9 cellular contexts compared by ENCODE assay signal in genomic region chr15:90266061-90266431, GRCh38. TPM values are rescaled to one million over a fixed set of nuclear protein-coding genes. Genes with fewer than 3 reads are reported as not detected.
DNase-seq lines count a peak whose midpoint lies in the region; ATAC-seq and TF ChIP-seq lines count a peak whose summit lies in the region.
"Had no signal": no experiment of that assay in that cellular context is flagged by ENCODE, and none has a peak within 500 bp of the region (broad histone marks: within the 10 kb centered on the region; RNA-seq: fewer than 3 reads in every experiment).

No MANE protein-coding gene starts in this region.

- no peak overlapping the region for H4K91ac ChIP-seq in mesenchymal stem cell (ENCODE audit: low read length)

- peaks cover 53% of the 10 kb centered on the region for H3K4me1 Mint-ChIP-seq in activated B cell treated with CpG ODN at 0.5 μM for 24 hours

- peak overlapping the region; percentile 91 for H3K27ac Mint-ChIP-seq in activated B cell treated with CpG ODN at 0.5 μM for 24 hours

- peak; percentile 30 to 34 for DNase-seq in AML-193 (lab: John Stamatoyannopoulos, UW)
- no peak for DNase-seq in Jurkat, Clone E6-1 (ENCODE audit: low read depth, low spot score)
- DNase-seq in activated B cell treated with CpG ODN at 0.5 μM for 24 hours, result no peak
- DNase-seq in dorsolateral prefrontal cortex, result peak in 6 of 10 donors; percentile 25 to 48 (median 35)
- DNase-seq in mesenchymal stem cell, result no peak
- peak; percentile 1 to 20 for DNase-seq in stimulated activated CD8-positive, alpha-beta memory T cell treated with anti-CD3 and anti-CD28 coated beads, Interleukin-4, amount 100 ng/mL, for 4 hours (ENCODE audit: low read depth in 2 of 2, low spot score in 1 of 2)

- peak overlapping the region in 1 of 2 experiments; percentile 68 for H3K14ac ChIP-seq in mesenchymal stem cell (ENCODE audit: low read length in 2 of 2)

- peak overlapping the region; percentile 1 for H2BK120ac ChIP-seq in mesenchymal stem cell (ENCODE audit: low read depth, low read length)

- peak overlapping the region in 1 of 2 experiments; percentile 76 for H3K23ac ChIP-seq in mesenchymal stem cell (ENCODE audit: low read length in 2 of 2)

- POLR2A ChIA-PET in activated B cell treated with CpG ODN at 0.5 μM for 24 hours (lab: Charles Lee), result interaction anchor here (0.6 to 2.4 kb wide), 12 partner anchors 17 to 666 kb away, joined by 3 to 43 read pairs (median 4); partner anchors contain the start of genes CIB1, GDPGP1, HDDC3 and IQGAP1

- H2AK5ac ChIP-seq in mesenchymal stem cell (ENCODE audit: low read length, severe bottlenecking), result no peak overlapping the region

- H3K9me3 ChIP-seq in mesenchymal stem cell (ENCODE audit: control insufficient read depth, low read length), result no peaks in the 10 kb centered on the region

- peak overlapping the region; percentile 85 for H4K8ac ChIP-seq in mesenchymal stem cell (ENCODE audit: low read length)

- peak overlapping the region; percentile 85 to 87 for H3K18ac ChIP-seq in mesenchymal stem cell (ENCODE audit: low read depth in 1 of 2, low read length in 2 of 2)

- peaks cover 7% of the 10 kb centered on the region for H3K4me1 ChIP-seq in mesenchymal stem cell (ENCODE audit: control insufficient read depth, insufficient read depth, low read depth, low read length)

- H2BK15ac ChIP-seq in mesenchymal stem cell (ENCODE audit: low read depth, poor library complexity, severe bottlenecking), result no peak overlapping the region

- ATAC-seq in GM19035 (IDR thresholded peaks at IDR 0.05; ENCODE audit: unreplicated experiment) (peak; percentile 7), activated B cell treated with CpG ODN at 0.5 μM for 24 hours (ENCODE audit: low read depth) (peak; percentile 19), HG03139 (IDR thresholded peaks at IDR 0.05; ENCODE audit: unreplicated experiment) (no peak)

- H2AFZ ChIP-seq in mesenchymal stem cell (ENCODE audit: low read depth, low read length), result no peak overlapping the region

- peak overlapping the region; percentile 45 to 85 for H3K4ac ChIP-seq in mesenchymal stem cell (ENCODE audit: low read depth in 1 of 2, low read length in 2 of 2)

- H3K9me3 Mint-ChIP-seq in activated B cell treated with CpG ODN at 0.5 μM for 24 hours, result no peaks in the 10 kb centered on the region

- peak overlapping the region; percentile 99 for H3K9ac ChIP-seq in mesenchymal stem cell (ENCODE audit: low read length)

- peak overlapping the region in 1 of 2 experiments; percentile 23 for H2BK12ac ChIP-seq in mesenchymal stem cell (ENCODE audit: low read length in 2 of 2)

- H3K4me2 ChIP-seq in mesenchymal stem cell (ENCODE audit: low read length, poor library complexity, severe bottlenecking), result peak overlapping the region; percentile 63

- peak overlapping the region; percentile 94 for H3K4me3 ChIP-seq in Jurkat, Clone E6-1 (ENCODE audit: low read length)
- H3K4me3 ChIP-seq in dorsolateral prefrontal cortex (peak overlapping the region; percentile 67 to 100 (median 92)), mesenchymal stem cell (ENCODE audit: insufficient read depth in 1 of 2, low read depth in 1 of 2, low read length in 2 of 2) (peak overlapping the region; percentile 80 to 99)

- H3K27me3 Mint-ChIP-seq in activated B cell treated with CpG ODN at 0.5 μM for 24 hours, result no peaks in the 10 kb centered on the region

- peak overlapping the region; percentile 93 for H3K4me3 Mint-ChIP-seq in activated B cell treated with CpG ODN at 0.5 μM for 24 hours

- H3K79me1 ChIP-seq in mesenchymal stem cell (replicated peaks; ENCODE audit: low read length, poor library complexity, severe bottlenecking), result peaks cover 7% of the 10 kb centered on the region

- intact Hi-C loops in activated B cell treated with CpG ODN at 0.5 μM for 24 hours (cut with micrococcal nuclease), result no loop called here
- intact Hi-C loops in dorsolateral prefrontal cortex (cut with DNase I), result loop anchor here in 1 of 2 donors (5.0 kb wide), 1 partner anchor 34 kb away; the partner anchor contains the start of genes CIB1 and GDPGP1

- under 1% methylated on average over 16 of the region's 16 CpGs for WGBS in mesenchymal stem cell

- H3K36me3 ChIP-seq in mesenchymal stem cell (ENCODE audit: control insufficient read depth in 1 of 2, insufficient read depth in 2 of 2, low read depth in 1 of 2, low read length in 2 of 2), result peaks cover 10 to 28% of the 10 kb centered on the region in 2 experiments

- H3K27ac ChIP-seq in dorsolateral prefrontal cortex (peak overlapping the region; percentile 68 to 99 (median 94)), mesenchymal stem cell (ENCODE audit: low read length, poor library complexity, severe bottlenecking) (peak overlapping the region; percentile 98)

- no peak overlapping the region for H2BK5ac ChIP-seq in mesenchymal stem cell (ENCODE audit: low read depth, low read length, poor library complexity, severe bottlenecking)

- CTCF ChIA-PET in activated B cell treated with CpG ODN at 0.5 μM for 24 hours (lab: Charles Lee), result interaction anchor here (0.8 to 1.4 kb wide), 5 partner anchors 17 to 104 kb away, joined by 3 to 5 read pairs (median 3); partner anchors contain the start of genes CIB1, GDPGP1 and TTLL13

- TF ChIP-seq CTCF in activated B cell treated with CpG ODN at 0.5 μM for 24 hours (IDR thresholded peaks at IDR 0.05) (no peak), dorsolateral prefrontal cortex (IDR thresholded peaks at IDR 0.05 in 54 of 56, conservative IDR thresholded peaks at IDR 0.05 in 2 of 56; ENCODE audit: low read depth in 1 of 56, partially characterized antibody in 56 of 56) (no peak)

- peaks cover 39% of the 10 kb centered on the region for H3K36me3 Mint-ChIP-seq in activated B cell treated with CpG ODN at 0.5 μM for 24 hours (ENCODE audit: low read depth)

- no peaks in the 10 kb centered on the region for H3K27me3 ChIP-seq in dorsolateral prefrontal cortex
- no peaks in the 10 kb centered on the region for H3K27me3 ChIP-seq in mesenchymal stem cell (ENCODE audit: control insufficient read depth in 1 of 2, insufficient read depth in 1 of 2, low read length in 2 of 2)

RNA-seq across cellular contexts. Expression of gene NGRN, which starts 0.6 kb away (rescaled TPM):
- 39.1 TPM for polyA plus RNA-seq in Jurkat, Clone E6-1 (2012; ENCODE audit: insufficient read depth, insufficient read length)
- 32.8 and 34.1 TPM in 2 replicates for total RNA-seq in activated B cell treated with CpG ODN at 0.5 μM for 24 hours
- total RNA-seq in dorsolateral prefrontal cortex, result 100 to 1,000 TPM; 106 to 361 (median 278) TPM
- 59.1 TPM for polyA plus RNA-seq in mesenchymal stem cell (2013, experiment 1 of 2)
- polyA plus RNA-seq in mesenchymal stem cell (2013, experiment 2 of 2), result 58.8 TPM

RNA-seq across cellular contexts. Expression of gene TTLL13, which starts 16.7 kb away (rescaled TPM):
- 1.3 TPM for polyA plus RNA-seq in Jurkat, Clone E6-1 (2012; ENCODE audit: insufficient read depth, insufficient read length)
- total RNA-seq in activated B cell treated with CpG ODN at 0.5 μM for 24 hours, result 0.49 and 2.2 TPM in 2 replicates
- 1 to 10 TPM in 56 of 120 experiments, under 1 TPM in 51, not detected in 13; 0.14 to 3.2 (median 1.1) TPM for total RNA-seq in dorsolateral prefrontal cortex
- polyA plus RNA-seq in mesenchymal stem cell (2013, experiment 1 of 2), result 0.04 TPM
- 0.11 TPM for polyA plus RNA-seq in mesenchymal stem cell (2013, experiment 2 of 2)
- total RNA-seq: HT1080 had no signal

RNA-seq across cellular contexts. Expression of gene GDPGP1, which starts 32.0 kb away (rescaled TPM):
- 4.4 TPM for polyA plus RNA-seq in Jurkat, Clone E6-1 (2012; ENCODE audit: insufficient read depth, insufficient read length)
- total RNA-seq in activated B cell treated with CpG ODN at 0.5 μM for 24 hours (6.1 and 6.2 TPM in 2 replicates), dorsolateral prefrontal cortex (10 to 100 TPM in 109 of 120 experiments, 1 to 10 TPM in 11; 7.3 to 21.9 (median 14.1) TPM)
- 1.1 TPM for polyA plus RNA-seq in mesenchymal stem cell (2013, experiment 1 of 2)
- 1.0 TPM for polyA plus RNA-seq in mesenchymal stem cell (2013, experiment 2 of 2)

RNA-seq across cellular contexts. Expression of gene CIB1, which starts 32.3 kb away (rescaled TPM):
- 159 TPM for polyA plus RNA-seq in Jurkat, Clone E6-1 (2012; ENCODE audit: insufficient read depth, insufficient read length)
- total RNA-seq in activated B cell treated with CpG ODN at 0.5 μM for 24 hours (96.6 and 105 TPM in 2 replicates), dorsolateral prefrontal cortex (10 to 100 TPM; 22.2 to 60.6 (median 33.3) TPM)
- 90.2 TPM for polyA plus RNA-seq in mesenchymal stem cell (2013, experiment 1 of 2)
- polyA plus RNA-seq in mesenchymal stem cell (2013, experiment 2 of 2), result 93.4 TPM

Comparison
In these comparisons a context has a peak if more than half of its experiments do, and no peak if none do; other contexts are left out.
1. DNase-seq: peak in AML-193 (2 of 2), dorsolateral prefrontal cortex (6 of 10) and stimulated activated CD8-positive, alpha-beta memory T cell treated with anti-CD3 and anti-CD28 coated beads, Interleukin-4, amount 100 ng/mL, for 4 hours (2 of 2); none in Jurkat, Clone E6-1 (single experiment), activated B cell treated with CpG ODN at 0.5 μM for 24 hours (single experiment) and mesenchymal stem cell (single experiment).
2. Peak in every context shown above with its lines, with median percentiles within 50 percentile points of each other: H3K4me3 ChIP-seq.